1 cellular context compared by ENCODE assay signal in the genomic region with DNA sequence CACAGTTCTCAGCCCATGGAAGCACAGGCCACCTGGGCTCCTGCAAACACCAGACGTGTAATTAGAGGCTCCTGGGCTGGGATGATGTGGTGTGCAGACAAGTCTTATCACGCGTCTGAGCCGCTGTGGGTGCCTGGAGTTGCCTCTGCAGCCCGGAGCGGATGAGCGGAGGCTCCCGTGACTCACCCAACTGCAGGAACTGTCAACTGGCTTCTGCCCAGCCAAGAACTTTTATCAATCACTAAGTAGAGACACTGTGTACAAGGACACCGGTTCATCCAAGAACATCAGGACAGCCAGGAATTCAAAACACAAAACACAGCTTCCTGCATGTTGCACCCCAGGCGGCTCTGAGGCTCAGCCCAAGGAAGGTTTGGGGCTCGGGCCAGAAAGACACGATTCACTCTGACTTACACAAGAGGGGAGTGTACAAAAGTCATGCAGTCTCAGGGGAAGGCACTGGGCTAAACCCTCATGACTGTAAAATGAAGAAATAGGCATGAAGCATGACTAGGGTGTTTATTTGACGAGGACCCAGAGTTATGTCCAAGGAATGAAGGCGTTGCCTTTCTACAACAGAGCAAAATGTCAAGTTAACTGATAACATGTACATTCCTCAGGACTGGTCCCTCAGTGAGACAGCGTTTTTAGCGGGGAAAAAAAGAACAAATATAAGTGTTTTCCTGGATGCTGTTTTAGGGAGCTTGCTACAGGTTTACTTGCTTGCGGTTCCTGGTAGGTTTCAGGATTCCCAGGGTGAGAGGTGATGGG.
TF ChIP-seq lines count a peak whose summit lies in the region.

No MANE protein-coding gene starts in this region.

TF ChIP-seq in K562, 482 proteins besides CTCF, POLR2A, EP300 and RAD21 (continued from another document and continues in another):
- TF ChIP-seq, protein P1, sequence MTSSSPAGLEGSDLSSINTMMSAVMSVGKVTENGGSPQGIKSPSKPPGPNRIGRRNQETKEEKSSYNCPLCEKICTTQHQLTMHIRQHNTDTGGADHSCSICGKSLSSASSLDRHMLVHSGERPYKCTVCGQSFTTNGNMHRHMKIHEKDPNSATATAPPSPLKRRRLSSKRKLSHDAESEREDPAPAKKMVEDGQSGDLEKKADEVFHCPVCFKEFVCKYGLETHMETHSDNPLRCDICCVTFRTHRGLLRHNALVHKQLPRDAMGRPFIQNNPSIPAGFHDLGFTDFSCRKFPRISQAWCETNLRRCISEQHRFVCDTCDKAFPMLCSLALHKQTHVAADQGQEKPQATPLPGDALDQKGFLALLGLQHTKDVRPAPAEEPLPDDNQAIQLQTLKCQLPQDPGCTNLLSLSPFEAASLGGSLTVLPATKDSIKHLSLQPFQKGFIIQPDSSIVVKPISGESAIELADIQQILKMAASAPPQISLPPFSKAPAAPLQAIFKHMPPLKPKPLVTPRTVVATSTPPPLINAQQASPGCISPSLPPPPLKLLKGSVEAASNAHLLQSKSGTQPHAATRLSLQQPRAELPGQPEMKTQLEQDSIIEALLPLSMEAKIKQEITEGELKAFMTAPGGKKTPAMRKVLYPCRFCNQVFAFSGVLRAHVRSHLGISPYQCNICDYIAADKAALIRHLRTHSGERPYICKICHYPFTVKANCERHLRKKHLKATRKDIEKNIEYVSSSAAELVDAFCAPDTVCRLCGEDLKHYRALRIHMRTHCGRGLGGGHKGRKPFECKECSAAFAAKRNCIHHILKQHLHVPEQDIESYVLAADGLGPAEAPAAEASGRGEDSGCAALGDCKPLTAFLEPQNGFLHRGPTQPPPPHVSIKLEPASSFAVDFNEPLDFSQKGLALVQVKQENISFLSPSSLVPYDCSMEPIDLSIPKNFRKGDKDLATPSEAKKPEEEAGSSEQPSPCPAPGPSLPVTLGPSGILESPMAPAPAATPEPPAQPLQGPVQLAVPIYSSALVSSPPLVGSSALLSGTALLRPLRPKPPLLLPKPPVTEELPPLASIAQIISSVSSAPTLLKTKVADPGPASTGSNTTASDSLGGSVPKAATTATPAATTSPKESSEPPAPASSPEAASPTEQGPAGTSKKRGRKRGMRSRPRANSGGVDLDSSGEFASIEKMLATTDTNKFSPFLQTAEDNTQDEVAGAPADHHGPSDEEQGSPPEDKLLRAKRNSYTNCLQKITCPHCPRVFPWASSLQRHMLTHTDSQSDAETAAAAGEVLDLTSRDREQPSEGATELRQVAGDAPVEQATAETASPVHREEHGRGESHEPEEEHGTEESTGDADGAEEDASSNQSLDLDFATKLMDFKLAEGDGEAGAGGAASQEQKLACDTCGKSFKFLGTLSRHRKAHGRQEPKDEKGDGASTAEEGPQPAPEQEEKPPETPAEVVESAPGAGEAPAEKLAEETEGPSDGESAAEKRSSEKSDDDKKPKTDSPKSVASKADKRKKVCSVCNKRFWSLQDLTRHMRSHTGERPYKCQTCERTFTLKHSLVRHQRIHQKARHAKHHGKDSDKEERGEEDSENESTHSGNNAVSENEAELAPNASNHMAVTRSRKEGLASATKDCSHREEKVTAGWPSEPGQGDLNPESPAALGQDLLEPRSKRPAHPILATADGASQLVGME (CRISPR knock-in tag; IDR thresholded peaks at IDR 0.05) = 0 out of 2 replicates have a peak, but pooled peaks have one; percentile 71
- peak; percentile 63; the same call in 1 of the 2 replicates for TF ChIP-seq MBD2 (IDR thresholded peaks at IDR 0.05; ENCODE audit: borderline replicate concordance, low read depth)
- TF ChIP-seq, protein P2, sequence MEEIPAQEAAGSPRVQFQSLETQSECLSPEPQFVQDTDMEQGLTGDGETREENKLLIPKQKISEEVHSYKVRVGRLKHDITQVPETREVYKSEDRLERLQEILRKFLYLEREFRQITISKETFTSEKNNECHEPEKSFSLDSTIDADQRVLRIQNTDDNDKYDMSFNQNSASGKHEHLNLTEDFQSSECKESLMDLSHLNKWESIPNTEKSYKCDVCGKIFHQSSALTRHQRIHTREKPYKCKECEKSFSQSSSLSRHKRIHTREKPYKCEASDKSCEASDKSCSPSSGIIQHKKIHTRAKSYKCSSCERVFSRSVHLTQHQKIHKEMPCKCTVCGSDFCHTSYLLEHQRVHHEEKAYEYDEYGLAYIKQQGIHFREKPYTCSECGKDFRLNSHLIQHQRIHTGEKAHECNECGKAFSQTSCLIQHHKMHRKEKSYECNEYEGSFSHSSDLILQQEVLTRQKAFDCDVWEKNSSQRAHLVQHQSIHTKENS (CRISPR knock-in tag; IDR thresholded peaks at IDR 0.05) = no peak
- peak; percentile 67 for TF ChIP-seq MECOM (CRISPR knock-in tag; IDR thresholded peaks at IDR 0.05)
- TF ChIP-seq ZNF75A (CRISPR knock-in tag; IDR thresholded peaks at IDR 0.05) = no peak
- TF ChIP-seq HDAC2 (IDR thresholded peaks at IDR 0.05) = peak; percentile 86
- TF ChIP-seq, protein P3, sequence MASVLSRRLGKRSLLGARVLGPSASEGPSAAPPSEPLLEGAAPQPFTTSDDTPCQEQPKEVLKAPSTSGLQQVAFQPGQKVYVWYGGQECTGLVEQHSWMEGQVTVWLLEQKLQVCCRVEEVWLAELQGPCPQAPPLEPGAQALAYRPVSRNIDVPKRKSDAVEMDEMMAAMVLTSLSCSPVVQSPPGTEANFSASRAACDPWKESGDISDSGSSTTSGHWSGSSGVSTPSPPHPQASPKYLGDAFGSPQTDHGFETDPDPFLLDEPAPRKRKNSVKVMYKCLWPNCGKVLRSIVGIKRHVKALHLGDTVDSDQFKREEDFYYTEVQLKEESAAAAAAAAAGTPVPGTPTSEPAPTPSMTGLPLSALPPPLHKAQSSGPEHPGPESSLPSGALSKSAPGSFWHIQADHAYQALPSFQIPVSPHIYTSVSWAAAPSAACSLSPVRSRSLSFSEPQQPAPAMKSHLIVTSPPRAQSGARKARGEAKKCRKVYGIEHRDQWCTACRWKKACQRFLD (CRISPR knock-in tag; IDR thresholded peaks at IDR 0.05) = peak; percentile 96
- TF ChIP-seq, protein P4, sequence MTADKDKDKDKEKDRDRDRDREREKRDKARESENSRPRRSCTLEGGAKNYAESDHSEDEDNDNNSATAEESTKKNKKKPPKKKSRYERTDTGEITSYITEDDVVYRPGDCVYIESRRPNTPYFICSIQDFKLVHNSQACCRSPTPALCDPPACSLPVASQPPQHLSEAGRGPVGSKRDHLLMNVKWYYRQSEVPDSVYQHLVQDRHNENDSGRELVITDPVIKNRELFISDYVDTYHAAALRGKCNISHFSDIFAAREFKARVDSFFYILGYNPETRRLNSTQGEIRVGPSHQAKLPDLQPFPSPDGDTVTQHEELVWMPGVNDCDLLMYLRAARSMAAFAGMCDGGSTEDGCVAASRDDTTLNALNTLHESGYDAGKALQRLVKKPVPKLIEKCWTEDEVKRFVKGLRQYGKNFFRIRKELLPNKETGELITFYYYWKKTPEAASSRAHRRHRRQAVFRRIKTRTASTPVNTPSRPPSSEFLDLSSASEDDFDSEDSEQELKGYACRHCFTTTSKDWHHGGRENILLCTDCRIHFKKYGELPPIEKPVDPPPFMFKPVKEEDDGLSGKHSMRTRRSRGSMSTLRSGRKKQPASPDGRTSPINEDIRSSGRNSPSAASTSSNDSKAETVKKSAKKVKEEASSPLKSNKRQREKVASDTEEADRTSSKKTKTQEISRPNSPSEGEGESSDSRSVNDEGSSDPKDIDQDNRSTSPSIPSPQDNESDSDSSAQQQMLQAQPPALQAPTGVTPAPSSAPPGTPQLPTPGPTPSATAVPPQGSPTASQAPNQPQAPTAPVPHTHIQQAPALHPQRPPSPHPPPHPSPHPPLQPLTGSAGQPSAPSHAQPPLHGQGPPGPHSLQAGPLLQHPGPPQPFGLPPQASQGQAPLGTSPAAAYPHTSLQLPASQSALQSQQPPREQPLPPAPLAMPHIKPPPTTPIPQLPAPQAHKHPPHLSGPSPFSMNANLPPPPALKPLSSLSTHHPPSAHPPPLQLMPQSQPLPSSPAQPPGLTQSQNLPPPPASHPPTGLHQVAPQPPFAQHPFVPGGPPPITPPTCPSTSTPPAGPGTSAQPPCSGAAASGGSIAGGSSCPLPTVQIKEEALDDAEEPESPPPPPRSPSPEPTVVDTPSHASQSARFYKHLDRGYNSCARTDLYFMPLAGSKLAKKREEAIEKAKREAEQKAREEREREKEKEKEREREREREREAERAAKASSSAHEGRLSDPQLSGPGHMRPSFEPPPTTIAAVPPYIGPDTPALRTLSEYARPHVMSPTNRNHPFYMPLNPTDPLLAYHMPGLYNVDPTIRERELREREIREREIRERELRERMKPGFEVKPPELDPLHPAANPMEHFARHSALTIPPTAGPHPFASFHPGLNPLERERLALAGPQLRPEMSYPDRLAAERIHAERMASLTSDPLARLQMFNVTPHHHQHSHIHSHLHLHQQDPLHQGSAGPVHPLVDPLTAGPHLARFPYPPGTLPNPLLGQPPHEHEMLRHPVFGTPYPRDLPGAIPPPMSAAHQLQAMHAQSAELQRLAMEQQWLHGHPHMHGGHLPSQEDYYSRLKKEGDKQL (CRISPR knock-in tag; IDR thresholded peaks at IDR 0.05; ENCODE audit: borderline replicate concordance) = no peak
- TF ChIP-seq, protein P5, sequence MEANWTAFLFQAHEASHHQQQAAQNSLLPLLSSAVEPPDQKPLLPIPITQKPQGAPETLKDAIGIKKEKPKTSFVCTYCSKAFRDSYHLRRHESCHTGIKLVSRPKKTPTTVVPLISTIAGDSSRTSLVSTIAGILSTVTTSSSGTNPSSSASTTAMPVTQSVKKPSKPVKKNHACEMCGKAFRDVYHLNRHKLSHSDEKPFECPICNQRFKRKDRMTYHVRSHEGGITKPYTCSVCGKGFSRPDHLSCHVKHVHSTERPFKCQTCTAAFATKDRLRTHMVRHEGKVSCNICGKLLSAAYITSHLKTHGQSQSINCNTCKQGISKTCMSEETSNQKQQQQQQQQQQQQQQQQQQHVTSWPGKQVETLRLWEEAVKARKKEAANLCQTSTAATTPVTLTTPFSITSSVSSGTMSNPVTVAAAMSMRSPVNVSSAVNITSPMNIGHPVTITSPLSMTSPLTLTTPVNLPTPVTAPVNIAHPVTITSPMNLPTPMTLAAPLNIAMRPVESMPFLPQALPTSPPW (CRISPR knock-in tag; IDR thresholded peaks at IDR 0.05) = peak; percentile 56; the same call in 1 of the 2 replicates
- peak; percentile 78 for TF ChIP-seq ATF7 (IDR thresholded peaks at IDR 0.05)
- TF ChIP-seq, protein P6, sequence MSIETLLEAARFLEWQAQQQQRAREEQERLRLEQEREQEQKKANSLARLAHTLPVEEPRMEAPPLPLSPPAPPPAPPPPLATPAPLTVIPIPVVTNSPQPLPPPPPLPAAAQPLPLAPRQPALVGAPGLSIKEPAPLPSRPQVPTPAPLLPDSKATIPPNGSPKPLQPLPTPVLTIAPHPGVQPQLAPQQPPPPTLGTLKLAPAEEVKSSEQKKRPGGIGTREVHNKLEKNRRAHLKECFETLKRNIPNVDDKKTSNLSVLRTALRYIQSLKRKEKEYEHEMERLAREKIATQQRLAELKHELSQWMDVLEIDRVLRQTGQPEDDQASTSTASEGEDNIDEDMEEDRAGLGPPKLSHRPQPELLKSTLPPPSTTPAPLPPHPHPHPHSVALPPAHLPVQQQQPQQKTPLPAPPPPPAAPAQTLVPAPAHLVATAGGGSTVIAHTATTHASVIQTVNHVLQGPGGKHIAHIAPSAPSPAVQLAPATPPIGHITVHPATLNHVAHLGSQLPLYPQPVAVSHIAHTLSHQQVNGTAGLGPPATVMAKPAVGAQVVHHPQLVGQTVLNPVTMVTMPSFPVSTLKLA (conservative IDR thresholded peaks at IDR 0.05) = peak; percentile 65 to 87
- TF ChIP-seq CCAR2 (IDR thresholded peaks at IDR 0.05; ENCODE audit: low read depth, low read length) = no peak
- TF ChIP-seq PTRF (tag; IDR thresholded peaks at IDR 0.05) = no peak
- peak; percentile 21; the same call in 1 of the 2 replicates for TF ChIP-seq MTA1 (IDR thresholded peaks at IDR 0.05; ENCODE audit: borderline replicate concordance)
- no peak for TF ChIP-seq ZNF140 (CRISPR knock-in tag; IDR thresholded peaks at IDR 0.05)
- TF ChIP-seq, protein P7, sequence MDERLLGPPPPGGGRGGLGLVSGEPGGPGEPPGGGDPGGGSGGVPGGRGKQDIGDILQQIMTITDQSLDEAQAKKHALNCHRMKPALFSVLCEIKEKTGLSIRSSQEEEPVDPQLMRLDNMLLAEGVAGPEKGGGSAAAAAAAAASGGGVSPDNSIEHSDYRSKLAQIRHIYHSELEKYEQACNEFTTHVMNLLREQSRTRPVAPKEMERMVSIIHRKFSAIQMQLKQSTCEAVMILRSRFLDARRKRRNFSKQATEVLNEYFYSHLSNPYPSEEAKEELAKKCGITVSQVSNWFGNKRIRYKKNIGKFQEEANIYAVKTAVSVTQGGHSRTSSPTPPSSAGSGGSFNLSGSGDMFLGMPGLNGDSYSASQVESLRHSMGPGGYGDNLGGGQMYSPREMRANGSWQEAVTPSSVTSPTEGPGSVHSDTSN (CRISPR knock-in tag; IDR thresholded peaks at IDR 0.05; ENCODE audit: low read depth) = no peak
- TF ChIP-seq, protein P7 (tag; conservative IDR thresholded peaks at IDR 0.05; ENCODE audit: low read depth) = peak; percentile 77
- TF ChIP-seq ZNF57 (CRISPR knock-in tag; IDR thresholded peaks at IDR 0.05) = no peak
- no peak for TF ChIP-seq NFIX (CRISPR knock-in tag; IDR thresholded peaks at IDR 0.05; ENCODE audit: low read depth)
- peak; percentile 93 for TF ChIP-seq TCF3 (CRISPR knock-in tag; IDR thresholded peaks at IDR 0.05)
- TF ChIP-seq, protein P8, sequence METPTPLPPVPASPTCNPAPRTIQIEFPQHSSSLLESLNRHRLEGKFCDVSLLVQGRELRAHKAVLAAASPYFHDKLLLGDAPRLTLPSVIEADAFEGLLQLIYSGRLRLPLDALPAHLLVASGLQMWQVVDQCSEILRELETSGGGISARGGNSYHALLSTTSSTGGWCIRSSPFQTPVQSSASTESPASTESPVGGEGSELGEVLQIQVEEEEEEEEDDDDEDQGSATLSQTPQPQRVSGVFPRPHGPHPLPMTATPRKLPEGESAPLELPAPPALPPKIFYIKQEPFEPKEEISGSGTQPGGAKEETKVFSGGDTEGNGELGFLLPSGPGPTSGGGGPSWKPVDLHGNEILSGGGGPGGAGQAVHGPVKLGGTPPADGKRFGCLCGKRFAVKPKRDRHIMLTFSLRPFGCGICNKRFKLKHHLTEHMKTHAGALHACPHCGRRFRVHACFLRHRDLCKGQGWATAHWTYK (CRISPR knock-in tag; IDR thresholded peaks at IDR 0.05) = no peak
- no peak for TF ChIP-seq YBX1 (IDR thresholded peaks at IDR 0.05)
- no peak for TF ChIP-seq SNIP1 (IDR thresholded peaks at IDR 0.05; ENCODE audit: low read depth)
- peak; percentile 64; the same call in 1 of the 2 replicates for TF ChIP-seq MTA2 (IDR thresholded peaks at IDR 0.05; ENCODE audit: low read depth)
- no peak for TF ChIP-seq ZNF76 (CRISPR knock-in tag; IDR thresholded peaks at IDR 0.05; ENCODE audit: borderline replicate concordance)
- TF ChIP-seq, protein P9, sequence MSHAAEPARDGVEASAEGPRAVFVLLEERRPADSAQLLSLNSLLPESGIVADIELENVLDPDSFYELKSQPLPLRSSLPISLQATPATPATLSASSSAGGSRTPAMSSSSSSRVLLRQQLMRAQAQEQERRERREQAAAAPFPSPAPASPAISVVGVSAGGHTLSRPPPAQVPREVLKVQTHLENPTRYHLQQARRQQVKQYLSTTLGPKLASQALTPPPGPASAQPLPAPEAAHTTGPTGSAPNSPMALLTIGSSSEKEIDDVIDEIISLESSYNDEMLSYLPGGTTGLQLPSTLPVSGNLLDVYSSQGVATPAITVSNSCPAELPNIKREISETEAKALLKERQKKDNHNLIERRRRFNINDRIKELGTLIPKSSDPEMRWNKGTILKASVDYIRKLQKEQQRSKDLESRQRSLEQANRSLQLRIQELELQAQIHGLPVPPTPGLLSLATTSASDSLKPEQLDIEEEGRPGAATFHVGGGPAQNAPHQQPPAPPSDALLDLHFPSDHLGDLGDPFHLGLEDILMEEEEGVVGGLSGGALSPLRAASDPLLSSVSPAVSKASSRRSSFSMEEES (CRISPR knock-in tag; IDR thresholded peaks at IDR 0.05) = peak; percentile 15
- TF ChIP-seq RNF2 (IDR thresholded peaks at IDR 0.05) = peak; percentile 92
